In the genomic region with DNA sequence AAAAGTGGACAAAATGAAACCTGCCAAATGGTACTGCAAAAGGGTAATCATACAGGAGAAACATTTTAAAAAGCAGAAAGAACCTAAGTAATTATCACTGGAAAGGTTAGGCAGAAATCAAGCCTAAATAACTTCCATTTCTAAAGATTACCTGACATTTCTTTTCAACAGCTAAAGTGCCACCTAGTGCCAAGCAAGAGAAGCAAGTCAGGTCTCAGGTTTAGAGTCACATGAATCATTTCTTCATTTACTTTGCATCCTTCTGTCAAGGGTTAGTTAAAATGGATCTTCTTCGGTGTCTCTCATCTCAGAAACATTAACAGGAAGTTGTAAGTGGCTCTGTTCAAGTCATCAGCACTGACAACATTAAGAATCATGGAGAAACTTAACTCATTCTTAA, we compare ENCODE assay signal across 1 cellular context.
TF ChIP-seq lines count a peak whose summit lies in the region.

No MANE protein-coding gene starts in this region.

TF ChIP-seq in H1, 55 proteins besides CTCF, POLR2A, EP300 and RAD21:
- no peak for TF ChIP-seq TAF1 (IDR thresholded peaks at IDR 0.05; ENCODE audit: low read depth, low read length)
- TF ChIP-seq, protein P1, sequence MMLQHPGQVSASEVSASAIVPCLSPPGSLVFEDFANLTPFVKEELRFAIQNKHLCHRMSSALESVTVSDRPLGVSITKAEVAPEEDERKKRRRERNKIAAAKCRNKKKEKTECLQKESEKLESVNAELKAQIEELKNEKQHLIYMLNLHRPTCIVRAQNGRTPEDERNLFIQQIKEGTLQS (IDR thresholded peaks at IDR 0.05; ENCODE audit: insufficient read depth, low read depth, low read length), result no peak
- TF ChIP-seq, protein P2, sequence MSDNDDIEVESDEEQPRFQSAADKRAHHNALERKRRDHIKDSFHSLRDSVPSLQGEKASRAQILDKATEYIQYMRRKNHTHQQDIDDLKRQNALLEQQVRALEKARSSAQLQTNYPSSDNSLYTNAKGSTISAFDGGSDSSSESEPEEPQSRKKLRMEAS (IDR thresholded peaks at IDR 0.05), result no peak
- no peak for TF ChIP-seq SIN3A (conservative IDR thresholded peaks at IDR 0.05 in 1 of 2, IDR thresholded peaks at IDR 0.05 in 1 of 2; ENCODE audit: low read depth in 1 of 2, low read length in 2 of 2)
- TF ChIP-seq TCF12 (IDR thresholded peaks at IDR 0.05; ENCODE audit: low read depth, low read length), result no peak
- TF ChIP-seq, protein P3, sequence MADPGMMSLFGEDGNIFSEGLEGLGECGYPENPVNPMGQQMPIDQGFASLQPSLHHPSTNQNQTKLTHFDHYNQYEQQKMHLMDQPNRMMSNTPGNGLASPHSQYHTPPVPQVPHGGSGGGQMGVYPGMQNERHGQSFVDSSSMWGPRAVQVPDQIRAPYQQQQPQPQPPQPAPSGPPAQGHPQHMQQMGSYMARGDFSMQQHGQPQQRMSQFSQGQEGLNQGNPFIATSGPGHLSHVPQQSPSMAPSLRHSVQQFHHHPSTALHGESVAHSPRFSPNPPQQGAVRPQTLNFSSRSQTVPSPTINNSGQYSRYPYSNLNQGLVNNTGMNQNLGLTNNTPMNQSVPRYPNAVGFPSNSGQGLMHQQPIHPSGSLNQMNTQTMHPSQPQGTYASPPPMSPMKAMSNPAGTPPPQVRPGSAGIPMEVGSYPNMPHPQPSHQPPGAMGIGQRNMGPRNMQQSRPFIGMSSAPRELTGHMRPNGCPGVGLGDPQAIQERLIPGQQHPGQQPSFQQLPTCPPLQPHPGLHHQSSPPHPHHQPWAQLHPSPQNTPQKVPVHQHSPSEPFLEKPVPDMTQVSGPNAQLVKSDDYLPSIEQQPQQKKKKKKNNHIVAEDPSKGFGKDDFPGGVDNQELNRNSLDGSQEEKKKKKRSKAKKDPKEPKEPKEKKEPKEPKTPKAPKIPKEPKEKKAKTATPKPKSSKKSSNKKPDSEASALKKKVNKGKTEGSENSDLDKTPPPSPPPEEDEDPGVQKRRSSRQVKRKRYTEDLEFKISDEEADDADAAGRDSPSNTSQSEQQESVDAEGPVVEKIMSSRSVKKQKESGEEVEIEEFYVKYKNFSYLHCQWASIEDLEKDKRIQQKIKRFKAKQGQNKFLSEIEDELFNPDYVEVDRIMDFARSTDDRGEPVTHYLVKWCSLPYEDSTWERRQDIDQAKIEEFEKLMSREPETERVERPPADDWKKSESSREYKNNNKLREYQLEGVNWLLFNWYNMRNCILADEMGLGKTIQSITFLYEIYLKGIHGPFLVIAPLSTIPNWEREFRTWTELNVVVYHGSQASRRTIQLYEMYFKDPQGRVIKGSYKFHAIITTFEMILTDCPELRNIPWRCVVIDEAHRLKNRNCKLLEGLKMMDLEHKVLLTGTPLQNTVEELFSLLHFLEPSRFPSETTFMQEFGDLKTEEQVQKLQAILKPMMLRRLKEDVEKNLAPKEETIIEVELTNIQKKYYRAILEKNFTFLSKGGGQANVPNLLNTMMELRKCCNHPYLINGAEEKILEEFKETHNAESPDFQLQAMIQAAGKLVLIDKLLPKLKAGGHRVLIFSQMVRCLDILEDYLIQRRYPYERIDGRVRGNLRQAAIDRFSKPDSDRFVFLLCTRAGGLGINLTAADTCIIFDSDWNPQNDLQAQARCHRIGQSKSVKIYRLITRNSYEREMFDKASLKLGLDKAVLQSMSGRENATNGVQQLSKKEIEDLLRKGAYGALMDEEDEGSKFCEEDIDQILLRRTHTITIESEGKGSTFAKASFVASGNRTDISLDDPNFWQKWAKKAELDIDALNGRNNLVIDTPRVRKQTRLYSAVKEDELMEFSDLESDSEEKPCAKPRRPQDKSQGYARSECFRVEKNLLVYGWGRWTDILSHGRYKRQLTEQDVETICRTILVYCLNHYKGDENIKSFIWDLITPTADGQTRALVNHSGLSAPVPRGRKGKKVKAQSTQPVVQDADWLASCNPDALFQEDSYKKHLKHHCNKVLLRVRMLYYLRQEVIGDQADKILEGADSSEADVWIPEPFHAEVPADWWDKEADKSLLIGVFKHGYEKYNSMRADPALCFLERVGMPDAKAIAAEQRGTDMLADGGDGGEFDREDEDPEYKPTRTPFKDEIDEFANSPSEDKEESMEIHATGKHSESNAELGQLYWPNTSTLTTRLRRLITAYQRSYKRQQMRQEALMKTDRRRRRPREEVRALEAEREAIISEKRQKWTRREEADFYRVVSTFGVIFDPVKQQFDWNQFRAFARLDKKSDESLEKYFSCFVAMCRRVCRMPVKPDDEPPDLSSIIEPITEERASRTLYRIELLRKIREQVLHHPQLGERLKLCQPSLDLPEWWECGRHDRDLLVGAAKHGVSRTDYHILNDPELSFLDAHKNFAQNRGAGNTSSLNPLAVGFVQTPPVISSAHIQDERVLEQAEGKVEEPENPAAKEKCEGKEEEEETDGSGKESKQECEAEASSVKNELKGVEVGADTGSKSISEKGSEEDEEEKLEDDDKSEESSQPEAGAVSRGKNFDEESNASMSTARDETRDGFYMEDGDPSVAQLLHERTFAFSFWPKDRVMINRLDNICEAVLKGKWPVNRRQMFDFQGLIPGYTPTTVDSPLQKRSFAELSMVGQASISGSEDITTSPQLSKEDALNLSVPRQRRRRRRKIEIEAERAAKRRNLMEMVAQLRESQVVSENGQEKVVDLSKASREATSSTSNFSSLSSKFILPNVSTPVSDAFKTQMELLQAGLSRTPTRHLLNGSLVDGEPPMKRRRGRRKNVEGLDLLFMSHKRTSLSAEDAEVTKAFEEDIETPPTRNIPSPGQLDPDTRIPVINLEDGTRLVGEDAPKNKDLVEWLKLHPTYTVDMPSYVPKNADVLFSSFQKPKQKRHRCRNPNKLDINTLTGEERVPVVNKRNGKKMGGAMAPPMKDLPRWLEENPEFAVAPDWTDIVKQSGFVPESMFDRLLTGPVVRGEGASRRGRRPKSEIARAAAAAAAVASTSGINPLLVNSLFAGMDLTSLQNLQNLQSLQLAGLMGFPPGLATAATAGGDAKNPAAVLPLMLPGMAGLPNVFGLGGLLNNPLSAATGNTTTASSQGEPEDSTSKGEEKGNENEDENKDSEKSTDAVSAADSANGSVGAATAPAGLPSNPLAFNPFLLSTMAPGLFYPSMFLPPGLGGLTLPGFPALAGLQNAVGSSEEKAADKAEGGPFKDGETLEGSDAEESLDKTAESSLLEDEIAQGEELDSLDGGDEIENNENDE (IDR thresholded peaks at IDR 0.05; ENCODE audit: insufficient replicate concordance, low read length), result no peak
- TF ChIP-seq SUZ12 (IDR thresholded peaks at IDR 0.05; ENCODE audit: low read length), result no peak
- no peak for TF ChIP-seq SP2 (IDR thresholded peaks at IDR 0.05; ENCODE audit: low read length)
- TF ChIP-seq, protein P4, sequence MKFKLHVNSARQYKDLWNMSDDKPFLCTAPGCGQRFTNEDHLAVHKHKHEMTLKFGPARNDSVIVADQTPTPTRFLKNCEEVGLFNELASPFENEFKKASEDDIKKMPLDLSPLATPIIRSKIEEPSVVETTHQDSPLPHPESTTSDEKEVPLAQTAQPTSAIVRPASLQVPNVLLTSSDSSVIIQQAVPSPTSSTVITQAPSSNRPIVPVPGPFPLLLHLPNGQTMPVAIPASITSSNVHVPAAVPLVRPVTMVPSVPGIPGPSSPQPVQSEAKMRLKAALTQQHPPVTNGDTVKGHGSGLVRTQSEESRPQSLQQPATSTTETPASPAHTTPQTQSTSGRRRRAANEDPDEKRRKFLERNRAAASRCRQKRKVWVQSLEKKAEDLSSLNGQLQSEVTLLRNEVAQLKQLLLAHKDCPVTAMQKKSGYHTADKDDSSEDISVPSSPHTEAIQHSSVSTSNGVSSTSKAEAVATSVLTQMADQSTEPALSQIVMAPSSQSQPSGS (IDR thresholded peaks at IDR 0.05; ENCODE audit: low read length), result no peak
